ENCODE assay signal across 1 cellular context in the genomic region with DNA sequence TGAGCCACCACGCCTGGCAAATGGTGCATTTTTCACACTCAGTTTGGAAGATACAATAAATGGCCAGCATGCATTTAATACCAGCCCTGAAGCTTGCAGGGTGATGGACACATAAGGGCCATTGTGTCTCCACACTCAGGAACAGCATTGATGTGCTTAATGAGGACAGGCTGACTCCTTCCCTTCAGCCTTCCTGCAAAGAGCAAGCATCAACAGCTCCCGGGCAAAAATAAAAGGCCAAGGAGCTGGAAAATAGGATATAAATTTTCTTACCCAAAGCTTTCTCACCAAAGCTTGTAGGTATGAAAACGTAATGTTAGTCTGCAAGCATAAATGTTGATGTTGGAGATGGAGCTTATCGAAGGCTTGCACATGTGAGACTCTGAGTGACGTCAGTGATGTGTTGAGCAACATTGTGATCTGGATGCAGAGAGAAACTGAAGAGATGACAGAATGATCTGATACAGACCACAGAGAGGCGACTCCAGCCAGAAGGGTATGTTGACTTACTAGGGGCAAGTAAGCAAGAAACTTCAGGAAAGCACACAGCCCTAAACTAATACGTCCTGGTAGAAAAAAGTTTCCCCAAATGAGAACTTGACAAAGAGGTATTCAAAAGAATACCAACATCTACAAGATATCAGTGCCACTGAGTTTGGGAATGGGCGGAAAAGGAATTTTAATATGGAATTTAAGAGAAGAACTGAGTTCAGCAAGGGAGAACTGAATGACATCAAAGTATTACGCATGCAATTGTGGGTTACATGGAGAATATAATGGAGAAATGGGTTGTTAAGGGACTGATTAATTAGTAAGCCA.
TF ChIP-seq lines count a peak whose summit lies in the region.

No MANE protein-coding gene starts in this region.

TF ChIP-seq in K562, 482 proteins besides CTCF, POLR2A, EP300 and RAD21 (continued from another document and continues in another):
- no peak for TF ChIP-seq REST (CRISPR knock-in tag; IDR thresholded peaks at IDR 0.05; ENCODE audit: low read depth)
- peak; percentile 55; the same call in 1 of the 2 replicates for TF ChIP-seq MYC (IDR thresholded peaks at IDR 0.05; ENCODE audit: low read depth, low read length)
- TF ChIP-seq MYC (CRISPR knock-in tag; IDR thresholded peaks at IDR 0.05; ENCODE audit: borderline replicate concordance, low read depth) = no peak
- peak; percentile 96 for TF ChIP-seq TEAD4 (IDR thresholded peaks at IDR 0.05; ENCODE audit: low read length)
- TF ChIP-seq TEAD4 (CRISPR knock-in tag; IDR thresholded peaks at IDR 0.05; ENCODE audit: borderline replicate concordance) = no peak
- 0 out of 2 replicates have a peak, but pooled peaks have one; percentile 38 for TF ChIP-seq ZKSCAN1 (IDR thresholded peaks at IDR 0.05; ENCODE audit: low read depth, low read length)
- peak; percentile 91 for TF ChIP-seq RNF2 (IDR thresholded peaks at IDR 0.05)
- TF ChIP-seq TFAP4 (CRISPR knock-in tag; IDR thresholded peaks at IDR 0.05; ENCODE audit: borderline replicate concordance) = 0 out of 2 replicates have a peak, but pooled peaks have one; percentile 32
- TF ChIP-seq NRF1 (conservative IDR thresholded peaks at IDR 0.05 in 1 of 2, IDR thresholded peaks at IDR 0.05 in 1 of 2) = peak; percentile 67 to 73
- TF ChIP-seq NCOR1 (IDR thresholded peaks at IDR 0.05) = peak; percentile 95
- TF ChIP-seq MEF2D (tag; conservative IDR thresholded peaks at IDR 0.05; ENCODE audit: low read depth) = 0 out of 2 replicates have a peak, but pooled peaks have one; percentile 49
- no peak for TF ChIP-seq SNIP1 (IDR thresholded peaks at IDR 0.05; ENCODE audit: low read depth)
- peak; percentile 85; the same call in 1 of the 2 replicates for TF ChIP-seq ATF2 (CRISPR knock-in tag; IDR thresholded peaks at IDR 0.05)
- peak; percentile 99 for TF ChIP-seq SMARCE1 (IDR thresholded peaks at IDR 0.05)
- TF ChIP-seq TFAM (CRISPR knock-in tag; conservative IDR thresholded peaks at IDR 0.05) = no peak
- no peak for TF ChIP-seq POU5F1 (IDR thresholded peaks at IDR 0.05; ENCODE audit: borderline replicate concordance, low read depth, low read length, partially characterized antibody)
- peak; percentile 50; the same call in 1 of the 2 replicates for TF ChIP-seq PHB2 (IDR thresholded peaks at IDR 0.05; ENCODE audit: low read depth)
- TF ChIP-seq DACH1 (IDR thresholded peaks at IDR 0.05; ENCODE audit: partially characterized antibody) = peak; percentile 93
- peak; percentile 41; the same call in 1 of the 2 replicates for TF ChIP-seq ZBTB40 (IDR thresholded peaks at IDR 0.05)
- no peak for TF ChIP-seq ZBTB40 (CRISPR knock-in tag; IDR thresholded peaks at IDR 0.05)
- TF ChIP-seq HES1 (IDR thresholded peaks at IDR 0.05; ENCODE audit: low read depth) = peak; percentile 86
- peak; percentile 78 for TF ChIP-seq RBBP5 (IDR thresholded peaks at IDR 0.05; ENCODE audit: borderline replicate concordance, insufficient read depth, low read length, poor library complexity, severe bottlenecking)
- peak; percentile 42; the same call in 1 of the 2 replicates for TF ChIP-seq ZNF24 (IDR thresholded peaks at IDR 0.05)
- peak; percentile 97 for TF ChIP-seq HDAC2 (IDR thresholded peaks at IDR 0.05)
- peak; percentile 99 for TF ChIP-seq CEBPG (CRISPR knock-in tag; IDR thresholded peaks at IDR 0.05)
- TF ChIP-seq CEBPG (tag; conservative IDR thresholded peaks at IDR 0.05 in 1 of 2, IDR thresholded peaks at IDR 0.05 in 1 of 2) = peak; percentile 99
- no peak for TF ChIP-seq NR1H2 (CRISPR knock-in tag; IDR thresholded peaks at IDR 0.05)
- TF ChIP-seq GABPA (tag; conservative IDR thresholded peaks at IDR 0.05; ENCODE audit: low read depth) = no peak
- TF ChIP-seq RB1 (IDR thresholded peaks at IDR 0.05; ENCODE audit: low read depth) = peak; percentile 49; the same call in 1 of the 2 replicates
- TF ChIP-seq FOXK1 (CRISPR knock-in tag; IDR thresholded peaks at IDR 0.05; ENCODE audit: borderline replicate concordance) = no peak; the same call in 1 of the 2 replicates
- TF ChIP-seq EHMT2 (IDR thresholded peaks at IDR 0.05) = peak; percentile 81; the same call in 1 of the 2 replicates
- TF ChIP-seq FOXA3 (CRISPR knock-in tag; conservative IDR thresholded peaks at IDR 0.05 in 1 of 2, IDR thresholded peaks at IDR 0.05 in 1 of 2) = peak; percentile 78 to 88; a peak in 3 of 4 replicates
- TF ChIP-seq, protein P1, sequence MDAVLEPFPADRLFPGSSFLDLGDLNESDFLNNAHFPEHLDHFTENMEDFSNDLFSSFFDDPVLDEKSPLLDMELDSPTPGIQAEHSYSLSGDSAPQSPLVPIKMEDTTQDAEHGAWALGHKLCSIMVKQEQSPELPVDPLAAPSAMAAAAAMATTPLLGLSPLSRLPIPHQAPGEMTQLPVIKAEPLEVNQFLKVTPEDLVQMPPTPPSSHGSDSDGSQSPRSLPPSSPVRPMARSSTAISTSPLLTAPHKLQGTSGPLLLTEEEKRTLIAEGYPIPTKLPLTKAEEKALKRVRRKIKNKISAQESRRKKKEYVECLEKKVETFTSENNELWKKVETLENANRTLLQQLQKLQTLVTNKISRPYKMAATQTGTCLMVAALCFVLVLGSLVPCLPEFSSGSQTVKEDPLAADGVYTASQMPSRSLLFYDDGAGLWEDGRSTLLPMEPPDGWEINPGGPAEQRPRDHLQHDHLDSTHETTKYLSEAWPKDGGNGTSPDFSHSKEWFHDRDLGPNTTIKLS (IDR thresholded peaks at IDR 0.05; ENCODE audit: borderline replicate concordance, low read depth) = peak; percentile 31; the same call in 1 of the 2 replicates
- peak; percentile 50; the same call in 1 of the 2 replicates for TF ChIP-seq E2F1 (CRISPR knock-in tag; IDR thresholded peaks at IDR 0.05)
- TF ChIP-seq ZBTB9 (CRISPR knock-in tag; IDR thresholded peaks at IDR 0.05) = 0 out of 2 replicates have a peak, but pooled peaks have one; percentile 30
